In the genomic region with DNA sequence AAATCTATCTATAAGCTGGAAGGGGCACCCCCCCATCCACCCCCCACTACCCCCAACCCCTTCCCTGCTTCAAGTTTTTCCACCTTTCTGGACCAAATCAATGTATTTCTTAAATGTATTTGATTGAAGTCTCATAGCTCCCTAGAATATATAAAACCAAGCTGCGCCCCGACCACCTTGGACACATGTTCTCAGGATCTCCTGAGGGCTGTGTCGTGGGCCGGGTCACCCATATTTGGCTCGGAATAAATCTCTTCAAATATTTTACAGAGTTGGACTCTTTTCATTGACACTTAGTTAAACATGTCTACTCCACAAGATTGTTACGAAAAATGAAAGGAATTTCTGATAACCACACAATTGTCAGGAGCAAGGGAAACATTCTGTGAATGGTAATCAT, we compare ENCODE assay signal across 30 cellular contexts.
"Had no signal": no experiment of that assay in that cellular context is flagged by ENCODE, and none has a peak within 500 bp of the region (broad histone marks: within the 10 kb centered on the region; RNA-seq: fewer than 3 reads in every experiment).

No MANE protein-coding gene starts in this region.

- H3K27me3 ChIP-seq: foreskin keratinocyte, pancreas, testis had no signal

- H3K27ac Mint-ChIP-seq: dendritic cell treated with granulocyte-macrophage colony-stimulating factor and Interleukin-4, amounts not matched to agents 40 ng/mL and 50 ng/mL, for 4 days; memory B cell; natural killer cell treated with Interleukin-12 subunit alpha and Interleukin-12 subunit beta and Interleukin-15 and Interleukin-18, amount 100 ng/mL, for 72 hours; stimulated activated effector memory CD8-positive, alpha-beta T cell treated with anti-CD3 and anti-CD28 coated beads, Interleukin-12 subunit alpha, Interleukin-12 subunit beta, amount 100 ng/mL, for 72 hours had no signal

- H3K36me3 Mint-ChIP-seq: memory B cell; natural killer cell treated with Interleukin-12 subunit alpha and Interleukin-12 subunit beta and Interleukin-15 and Interleukin-18, amount 100 ng/mL, for 72 hours; stimulated activated effector memory CD8-positive, alpha-beta T cell treated with anti-CD3 and anti-CD28 coated beads, Interleukin-12 subunit alpha, Interleukin-12 subunit beta, amount 100 ng/mL, for 72 hours had no signal

- H3K9me3 Mint-ChIP-seq: dendritic cell treated with granulocyte-macrophage colony-stimulating factor and Interleukin-4, amounts not matched to agents 40 ng/mL and 50 ng/mL, for 4 days; memory B cell; natural killer cell treated with Interleukin-12 subunit alpha and Interleukin-12 subunit beta and Interleukin-15 and Interleukin-18, amount 100 ng/mL, for 72 hours; stimulated activated effector memory CD8-positive, alpha-beta T cell treated with anti-CD3 and anti-CD28 coated beads, Interleukin-12 subunit alpha, Interleukin-12 subunit beta, amount 100 ng/mL, for 72 hours; type B pancreatic cell had no signal

- ATAC-seq: foreskin keratinocyte; gastroesophageal sphincter; heart right ventricle; left lobe of liver; natural killer cell treated with Interleukin-12 subunit alpha and Interleukin-12 subunit beta and Interleukin-15 and Interleukin-18, amount 100 ng/mL, for 72 hours; pancreas; right cardiac atrium; stimulated activated effector memory CD8-positive, alpha-beta T cell treated with anti-CD3 and anti-CD28 coated beads, Interleukin-12 subunit alpha, Interleukin-12 subunit beta, amount 100 ng/mL, for 72 hours; stimulated activated naive CD8-positive, alpha-beta T cell treated with anti-CD3 and anti-CD28 coated beads, Interleukin-15, Interleukin-2, amounts not matched to agents 100 U/mL and 50 U/mL, for 24 hours had no signal

- H3K27me3 Mint-ChIP-seq: dendritic cell treated with granulocyte-macrophage colony-stimulating factor and Interleukin-4, amounts not matched to agents 40 ng/mL and 50 ng/mL, for 4 days; memory B cell had no signal

- H3K4me1 Mint-ChIP-seq: stimulated activated effector memory CD8-positive, alpha-beta T cell treated with anti-CD3 and anti-CD28 coated beads, Interleukin-12 subunit alpha, Interleukin-12 subunit beta, amount 100 ng/mL, for 72 hours had no signal

- H3K4me3 Mint-ChIP-seq: dendritic cell treated with granulocyte-macrophage colony-stimulating factor and Interleukin-4, amounts not matched to agents 40 ng/mL and 50 ng/mL, for 4 days; memory B cell; natural killer cell treated with Interleukin-12 subunit alpha and Interleukin-12 subunit beta and Interleukin-15 and Interleukin-18, amount 100 ng/mL, for 72 hours; stimulated activated effector memory CD8-positive, alpha-beta T cell treated with anti-CD3 and anti-CD28 coated beads, Interleukin-12 subunit alpha, Interleukin-12 subunit beta, amount 100 ng/mL, for 72 hours; type B pancreatic cell had no signal

- DNase-seq: caudate nucleus; cerebellar nuclear complex; effector memory CD4-positive, alpha-beta T cell; foreskin keratinocyte; glutamatergic neuron; heart right ventricle; hypothalamus; kidney; nucleus accumbens; pancreas; right cardiac atrium; sigmoid colon; stimulated activated CD4-positive, alpha-beta T cell treated with anti-CD3 and anti-CD28 coated beads, Interleukin-2, amount 100 ng/mL, for 24 hours; stimulated activated CD4-positive, alpha-beta T cell treated with anti-CD3 and anti-CD28 coated beads, Interleukin-4, amount 100 ng/mL, for 24 hours; stimulated activated naive CD8-positive, alpha-beta T cell treated with anti-CD3 and anti-CD28 coated beads, Interleukin-15, Interleukin-2, amounts not matched to agents 100 U/mL and 50 U/mL, for 24 hours; substantia nigra; testis; tibial artery had no signal

- H3K9me3 ChIP-seq: esophagus muscularis mucosa, gastroesophageal sphincter, heart right ventricle, pancreas, prostate gland, sigmoid colon, testis, tibial artery had no signal

- H3K27ac ChIP-seq: esophagus muscularis mucosa, foreskin keratinocyte, gastroesophageal sphincter, heart right ventricle, pancreas, prostate gland, sigmoid colon, testis, tibial artery had no signal

- H3K4me3 ChIP-seq: esophagus muscularis mucosa, gastroesophageal sphincter, heart right ventricle, lung, pancreas, prostate gland, sigmoid colon, testis, tibial artery had no signal

- FAIRE-seq: colon, endothelial cell of umbilical vein, kidney, pancreas had no signal

- H3K36me3 ChIP-seq: esophagus muscularis mucosa, gastroesophageal sphincter, heart right ventricle, pancreas, prostate gland, sigmoid colon, tibial artery had no signal

- H3K4me1 ChIP-seq: foreskin keratinocyte, heart right ventricle, pancreas, prostate gland, sigmoid colon, testis, tibial artery had no signal
